ENCODE assay signal across 26 cellular contexts in the genomic region with DNA sequence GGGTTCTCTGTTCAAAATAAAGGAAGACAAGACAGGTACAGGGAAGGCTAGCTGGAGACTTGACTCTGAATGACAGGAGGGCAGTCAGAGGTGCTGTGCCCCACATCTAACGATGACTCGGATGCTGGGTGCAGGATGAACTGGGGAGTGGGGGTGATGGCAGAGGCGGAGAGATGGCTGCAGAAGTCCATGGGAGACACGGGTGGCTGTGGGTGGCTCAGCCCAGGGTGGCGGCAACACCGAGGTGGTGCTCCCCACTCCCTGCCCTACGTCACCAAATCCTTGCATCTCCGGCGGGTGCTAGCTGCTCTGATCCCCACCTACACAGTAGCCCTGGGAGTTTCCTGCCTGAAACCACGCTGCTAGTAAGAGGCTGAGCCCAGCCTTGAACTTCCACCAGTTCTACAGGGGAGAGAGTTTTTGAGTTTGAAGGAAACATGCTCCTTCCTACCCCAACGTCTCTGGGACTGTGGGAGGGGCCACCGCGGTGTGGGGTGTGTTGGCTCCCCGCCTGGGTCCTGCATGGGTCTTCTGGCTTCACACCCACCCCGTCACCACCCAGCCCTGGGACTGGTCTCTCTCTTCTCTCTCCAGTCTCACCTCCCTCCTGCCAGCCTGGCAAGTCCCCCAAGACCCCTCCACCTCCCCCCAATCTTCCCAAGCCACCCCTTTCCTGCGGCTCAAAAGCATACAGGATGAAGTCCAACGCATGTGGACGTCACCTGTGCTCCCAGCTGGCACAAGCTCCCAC. TPM values are rescaled to one million over a fixed set of nuclear protein-coding genes. Genes with fewer than 3 reads are reported as not detected.
"Had no signal": no experiment of that assay in that cellular context is flagged by ENCODE, and none has a peak within 500 bp of the region (broad histone marks: within the 10 kb centered on the region; RNA-seq: fewer than 3 reads in every experiment).

No MANE protein-coding gene starts in this region.

- H3K4me1 ChIP-seq: prostate gland had no signal

- H3K27ac ChIP-seq: gastroesophageal sphincter, neutrophil, ovary, prostate gland, SK-N-MC, skin epidermis had no signal

- H3K9me3 ChIP-seq: gastroesophageal sphincter, mucosa of descending colon, neutrophil, ovary, prostate gland had no signal

- H3K4me1 Mint-ChIP-seq: activated naive CD4-positive, alpha-beta T cell treated with anti-CD3 and anti-CD28 coated beads, Interleukin-2, amount 10 ng/mL, durations not matched to agents 7 days and 5 days had no signal

- H3K36me3 ChIP-seq: gastroesophageal sphincter, neutrophil, ovary, prostate gland had no signal

- H3K27ac Mint-ChIP-seq: activated naive CD4-positive, alpha-beta T cell treated with anti-CD3 and anti-CD28 coated beads, Interleukin-2, amount 10 ng/mL, durations not matched to agents 7 days and 5 days had no signal

- H3K36me3 Mint-ChIP-seq: activated naive CD4-positive, alpha-beta T cell treated with anti-CD3 and anti-CD28 coated beads, Interleukin-2, amount 10 ng/mL, durations not matched to agents 7 days and 5 days had no signal

- H3K4me3 ChIP-seq: gastroesophageal sphincter, mucosa of descending colon, ovary, prostate gland, SK-N-MC, skin epidermis had no signal

- H3K4me3 Mint-ChIP-seq: activated naive CD4-positive, alpha-beta T cell treated with anti-CD3 and anti-CD28 coated beads, Interleukin-2, amount 10 ng/mL, durations not matched to agents 7 days and 5 days had no signal

- DNase-seq: activated CD4-positive, CD25-positive, alpha-beta regulatory T cell treated with anti-CD3 and anti-CD28 coated beads, Interleukin-2, amount 50 U/mL, for 72 hours; activated effector memory CD4-positive, alpha-beta T cell treated with anti-CD3 and anti-CD28 coated beads, Interleukin-2, amount 50 U/mL, for 16 hours; activated naive CD4-positive, alpha-beta T cell treated with anti-CD3 and anti-CD28 coated beads, Interleukin-2, amount 10 ng/mL, durations not matched to agents 7 days and 5 days; amygdala; central memory CD4-positive, alpha-beta T cell; hippocampal formation; left cardiac atrium; left ventricle myocardium superior; mucosa of descending colon; ovary; retina; stimulated activated CD4-positive, alpha-beta T cell treated with anti-CD3 and anti-CD28 coated beads, Interleukin-2, amount 100 ng/mL, for 48 hours; trophoblast cell had no signal

- ATAC-seq: gastroesophageal sphincter, left cardiac atrium, left ventricle myocardium superior, mucosa of descending colon, sciatic nerve had no signal

- H3K9me3 Mint-ChIP-seq: activated naive CD4-positive, alpha-beta T cell treated with anti-CD3 and anti-CD28 coated beads, Interleukin-2, amount 10 ng/mL, durations not matched to agents 7 days and 5 days; nephron had no signal

RNA-seq across cellular contexts. Expression of a gene that starts 4.5 kb away (rescaled TPM):
- total RNA-seq: endothelial cell of umbilical vein; fibroblast of lung; fibroblast of villous mesenchyme; mesenteric fat pad; myocyte; T-helper 1 cell treated with Interleukin-12 subunit alpha and Interleukin-12 subunit beta and Interleukin-4 antibody, amounts not matched to agents 30 ng/mL and 1 ng/mL, for 36 hours had no signal
